ENCODE assay signal across 9 cellular contexts in the genomic region with DNA sequence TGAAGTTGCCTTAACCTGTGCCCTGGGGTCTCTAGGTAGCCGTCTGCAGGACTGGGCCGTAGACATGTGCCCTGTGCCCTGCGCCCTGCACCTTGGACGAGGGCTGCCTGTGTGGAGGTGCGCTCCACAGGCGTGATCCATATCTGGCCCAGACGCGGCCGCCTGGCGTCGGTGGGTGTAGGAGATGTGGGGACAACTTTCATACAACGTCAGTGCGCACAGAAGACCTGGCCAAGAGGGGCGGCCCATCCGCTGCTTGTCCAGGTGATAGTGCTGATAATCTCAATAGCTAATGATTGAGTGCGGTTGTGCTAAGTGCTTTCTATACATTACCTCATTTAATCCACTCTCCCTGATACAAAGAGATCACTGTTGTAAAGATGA. TPM values are rescaled to one million over a fixed set of nuclear protein-coding genes. Genes with fewer than 3 reads are reported as not detected.
DNase-seq lines count a peak whose midpoint lies in the region; ATAC-seq, FAIRE-seq and TF ChIP-seq lines count a peak whose summit lies in the region.
"Had no signal": no experiment of that assay in that cellular context is flagged by ENCODE, and none has a peak within 500 bp of the region (broad histone marks: within the 10 kb centered on the region; RNA-seq: fewer than 3 reads in every experiment).

No MANE protein-coding gene starts in this region.

- peak overlapping the region; percentile 72 for H3K27ac Mint-ChIP-seq in stimulated activated naive CD8-positive, alpha-beta T cell treated with anti-CD3 and anti-CD28 coated beads, Interleukin-15, Interleukin-2, amounts not matched to agents 100 ng/mL and 50 ng/mL, for 24 hours
- H3K27ac Mint-ChIP-seq in activated naive CD8-positive, alpha-beta T cell: peak overlapping the region; percentile 92

- no peak for DNase-seq in stimulated activated naive CD8-positive, alpha-beta T cell treated with anti-CD3 and anti-CD28 coated beads, Interleukin-15, Interleukin-2, amounts not matched to agents 100 U/mL and 50 U/mL, for 24 hours
- DNase-seq in HPDE6-E6E7 (ENCODE audit: extremely low spot score): no peak
- no peak for DNase-seq in H4 (ENCODE audit: low spot score)
- DNase-seq in H54 (ENCODE audit: insufficient read length, low spot score): no peak
- DNase-seq: Kasumi-1 had no signal

- H3K4me1 Mint-ChIP-seq in stimulated activated naive CD8-positive, alpha-beta T cell treated with anti-CD3 and anti-CD28 coated beads, Interleukin-15, Interleukin-2, amounts not matched to agents 100 ng/mL and 50 ng/mL, for 24 hours (ENCODE audit: low read depth): peaks cover 55% of the 10 kb centered on the region
- peaks cover 53% of the 10 kb centered on the region for H3K4me1 Mint-ChIP-seq in activated naive CD8-positive, alpha-beta T cell (ENCODE audit: low read depth)

- H3K4me3 Mint-ChIP-seq in stimulated activated naive CD8-positive, alpha-beta T cell treated with anti-CD3 and anti-CD28 coated beads, Interleukin-15, Interleukin-2, amounts not matched to agents 100 ng/mL and 50 ng/mL, for 24 hours: peak overlapping the region; percentile 95
- peak overlapping the region; percentile 82 for H3K4me3 Mint-ChIP-seq in activated naive CD8-positive, alpha-beta T cell

- H3K27me3 Mint-ChIP-seq in stimulated activated naive CD8-positive, alpha-beta T cell treated with anti-CD3 and anti-CD28 coated beads, Interleukin-15, Interleukin-2, amounts not matched to agents 100 ng/mL and 50 ng/mL, for 24 hours: no peaks in the 10 kb centered on the region
- no peaks in the 10 kb centered on the region for H3K27me3 Mint-ChIP-seq in activated naive CD8-positive, alpha-beta T cell

- no peak for TF ChIP-seq POLR2A in H54 (IDR thresholded peaks at IDR 0.05; ENCODE audit: low read depth, low read length)

- FAIRE-seq in H54 (lab: Jason Lieb, UNC): no peak

- peaks cover 38% of the 10 kb centered on the region for H3K4me1 ChIP-seq in mononuclear cell (ENCODE audit: insufficient read depth, low read length)

- no peak for ATAC-seq in stimulated activated naive CD8-positive, alpha-beta T cell treated with anti-CD3 and anti-CD28 coated beads, Interleukin-15, Interleukin-2, amounts not matched to agents 100 U/mL and 50 U/mL, for 24 hours
- no peak for ATAC-seq in GM21723 (IDR thresholded peaks at IDR 0.05; ENCODE audit: unreplicated experiment)

- H3K9me3 ChIP-seq in mononuclear cell (ENCODE audit: low read depth, low read length): no peaks in the 10 kb centered on the region

- peak overlapping the region; percentile 61 for H3K4me3 ChIP-seq in mononuclear cell (ENCODE audit: low read length)

- H3K27me3 ChIP-seq in mononuclear cell (ENCODE audit: insufficient read depth, low read length): no peaks in the 10 kb centered on the region

- H3K36me3 Mint-ChIP-seq in stimulated activated naive CD8-positive, alpha-beta T cell treated with anti-CD3 and anti-CD28 coated beads, Interleukin-15, Interleukin-2, amounts not matched to agents 100 ng/mL and 50 ng/mL, for 24 hours (ENCODE audit: low read depth): peaks cover 21% of the 10 kb centered on the region
- H3K36me3 Mint-ChIP-seq in activated naive CD8-positive, alpha-beta T cell: peaks cover 2% of the 10 kb centered on the region

- no peaks in the 10 kb centered on the region for H3K9me3 Mint-ChIP-seq in stimulated activated naive CD8-positive, alpha-beta T cell treated with anti-CD3 and anti-CD28 coated beads, Interleukin-15, Interleukin-2, amounts not matched to agents 100 ng/mL and 50 ng/mL, for 24 hours
- H3K9me3 Mint-ChIP-seq in activated naive CD8-positive, alpha-beta T cell (ENCODE audit: low read depth): no peaks in the 10 kb centered on the region

RNA-seq across cellular contexts. Expression of a gene that starts 0.7 kb away (rescaled TPM):
- total RNA-seq in mononuclear cell: 64.9 TPM
- total RNA-seq in H4 (2014; rRNA removed; shearing (Covaris generic)): 0.18 and 0.29 TPM in 2 replicates

Comparison
In these comparisons a context has a peak if more than half of its experiments do, and no peak if none do; other contexts are left out.
1. RNA of a gene that starts 0.7 kb away (total RNA-seq): 64.9 TPM in mononuclear cell (single experiment); 0.18 to 0.29 TPM in H4; every median in the first group is over 10 times any median in the second.